Comparison of ENCODE assay signal across 3 cellular contexts in genomic region chr6:77334093-77334492, GRCh38.
"Had no signal": no experiment of that assay in that cellular context is flagged by ENCODE, and none has a peak within 500 bp of the region (broad histone marks: within the 10 kb centered on the region; RNA-seq: fewer than 3 reads in every experiment).

No MANE protein-coding gene starts in this region.

- H3K4me3 ChIP-seq: GM12878 had no signal

- DNase-seq: GDM1, GF-D8 had no signal

- ATAC-seq: GM12878 had no signal
